ENCODE assay signal across 1 cellular context in the genomic region with DNA sequence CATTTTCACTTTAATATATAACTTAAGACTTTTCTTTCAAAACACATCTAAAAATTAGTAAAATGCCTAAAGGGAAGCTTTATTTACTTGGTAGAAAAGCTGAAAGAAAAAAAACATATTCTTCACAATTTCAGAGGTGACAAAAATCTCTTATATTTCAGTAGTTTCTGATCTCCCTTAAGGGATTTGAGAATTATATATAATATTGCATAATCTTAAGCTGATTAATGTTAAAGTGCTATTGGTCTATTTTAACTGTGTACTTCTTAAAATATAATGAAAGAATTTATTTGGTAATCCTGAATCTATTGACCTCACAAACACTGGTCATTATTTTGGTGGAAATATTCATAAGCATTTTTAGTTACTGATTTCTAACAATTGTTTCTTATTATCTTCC.
TF ChIP-seq lines count a peak whose summit lies in the region.

No MANE protein-coding gene starts in this region.

TF ChIP-seq in GM12878, 131 proteins besides CTCF, POLR2A, EP300 and RAD21 (continued from another document):
- TF ChIP-seq, protein P1, sequence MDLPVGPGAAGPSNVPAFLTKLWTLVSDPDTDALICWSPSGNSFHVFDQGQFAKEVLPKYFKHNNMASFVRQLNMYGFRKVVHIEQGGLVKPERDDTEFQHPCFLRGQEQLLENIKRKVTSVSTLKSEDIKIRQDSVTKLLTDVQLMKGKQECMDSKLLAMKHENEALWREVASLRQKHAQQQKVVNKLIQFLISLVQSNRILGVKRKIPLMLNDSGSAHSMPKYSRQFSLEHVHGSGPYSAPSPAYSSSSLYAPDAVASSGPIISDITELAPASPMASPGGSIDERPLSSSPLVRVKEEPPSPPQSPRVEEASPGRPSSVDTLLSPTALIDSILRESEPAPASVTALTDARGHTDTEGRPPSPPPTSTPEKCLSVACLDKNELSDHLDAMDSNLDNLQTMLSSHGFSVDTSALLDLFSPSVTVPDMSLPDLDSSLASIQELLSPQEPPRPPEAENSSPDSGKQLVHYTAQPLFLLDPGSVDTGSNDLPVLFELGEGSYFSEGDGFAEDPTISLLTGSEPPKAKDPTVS (IDR thresholded peaks at IDR 0.05; ENCODE audit: low read depth, low read length) = no peak
- TF ChIP-seq BCL3 (IDR thresholded peaks at IDR 0.05; ENCODE audit: borderline replicate concordance, insufficient read depth, low read depth, low read length, poor library complexity, severe bottlenecking) (no peak), ZNF217 (IDR thresholded peaks at IDR 0.05) (no peak), HDAC2 (IDR thresholded peaks at IDR 0.05) (no peak), FOXK2 (IDR thresholded peaks at IDR 0.05) (no peak), NRF1 (conservative IDR thresholded peaks at IDR 0.05; ENCODE audit: low read depth, low read length) (no peak), ESRRA (IDR thresholded peaks at IDR 0.05; ENCODE audit: low read length) (no peak), CEBPB (IDR thresholded peaks at IDR 0.05; ENCODE audit: borderline replicate concordance in 1 of 2, low read depth in 2 of 2, low read length in 2 of 2) (no peak), TBL1XR1 (IDR thresholded peaks at IDR 0.05; ENCODE audit: low read depth, low read length) (no peak), RUNX3 (IDR thresholded peaks at IDR 0.05; ENCODE audit: low read length) (no peak)
- TF ChIP-seq, protein P2, sequence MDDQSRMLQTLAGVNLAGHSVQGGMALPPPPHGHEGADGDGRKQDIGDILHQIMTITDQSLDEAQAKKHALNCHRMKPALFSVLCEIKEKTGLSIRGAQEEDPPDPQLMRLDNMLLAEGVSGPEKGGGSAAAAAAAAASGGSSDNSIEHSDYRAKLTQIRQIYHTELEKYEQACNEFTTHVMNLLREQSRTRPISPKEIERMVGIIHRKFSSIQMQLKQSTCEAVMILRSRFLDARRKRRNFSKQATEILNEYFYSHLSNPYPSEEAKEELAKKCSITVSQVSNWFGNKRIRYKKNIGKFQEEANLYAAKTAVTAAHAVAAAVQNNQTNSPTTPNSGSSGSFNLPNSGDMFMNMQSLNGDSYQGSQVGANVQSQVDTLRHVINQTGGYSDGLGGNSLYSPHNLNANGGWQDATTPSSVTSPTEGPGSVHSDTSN (IDR thresholded peaks at IDR 0.05; ENCODE audit: insufficient replicate concordance, low read depth, low read length) = no peak
- TF ChIP-seq, protein P3, sequence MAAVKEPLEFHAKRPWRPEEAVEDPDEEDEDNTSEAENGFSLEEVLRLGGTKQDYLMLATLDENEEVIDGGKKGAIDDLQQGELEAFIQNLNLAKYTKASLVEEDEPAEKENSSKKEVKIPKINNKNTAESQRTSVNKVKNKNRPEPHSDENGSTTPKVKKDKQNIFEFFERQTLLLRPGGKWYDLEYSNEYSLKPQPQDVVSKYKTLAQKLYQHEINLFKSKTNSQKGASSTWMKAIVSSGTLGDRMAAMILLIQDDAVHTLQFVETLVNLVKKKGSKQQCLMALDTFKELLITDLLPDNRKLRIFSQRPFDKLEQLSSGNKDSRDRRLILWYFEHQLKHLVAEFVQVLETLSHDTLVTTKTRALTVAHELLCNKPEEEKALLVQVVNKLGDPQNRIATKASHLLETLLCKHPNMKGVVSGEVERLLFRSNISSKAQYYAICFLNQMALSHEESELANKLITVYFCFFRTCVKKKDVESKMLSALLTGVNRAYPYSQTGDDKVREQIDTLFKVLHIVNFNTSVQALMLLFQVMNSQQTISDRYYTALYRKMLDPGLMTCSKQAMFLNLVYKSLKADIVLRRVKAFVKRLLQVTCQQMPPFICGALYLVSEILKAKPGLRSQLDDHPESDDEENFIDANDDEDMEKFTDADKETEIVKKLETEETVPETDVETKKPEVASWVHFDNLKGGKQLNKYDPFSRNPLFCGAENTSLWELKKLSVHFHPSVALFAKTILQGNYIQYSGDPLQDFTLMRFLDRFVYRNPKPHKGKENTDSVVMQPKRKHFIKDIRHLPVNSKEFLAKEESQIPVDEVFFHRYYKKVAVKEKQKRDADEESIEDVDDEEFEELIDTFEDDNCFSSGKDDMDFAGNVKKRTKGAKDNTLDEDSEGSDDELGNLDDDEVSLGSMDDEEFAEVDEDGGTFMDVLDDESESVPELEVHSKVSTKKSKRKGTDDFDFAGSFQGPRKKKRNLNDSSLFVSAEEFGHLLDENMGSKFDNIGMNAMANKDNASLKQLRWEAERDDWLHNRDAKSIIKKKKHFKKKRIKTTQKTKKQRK (IDR thresholded peaks at IDR 0.05; ENCODE audit: low read depth, low read length) = no peak
